1 cellular context compared by ENCODE assay signal in the genomic region with DNA sequence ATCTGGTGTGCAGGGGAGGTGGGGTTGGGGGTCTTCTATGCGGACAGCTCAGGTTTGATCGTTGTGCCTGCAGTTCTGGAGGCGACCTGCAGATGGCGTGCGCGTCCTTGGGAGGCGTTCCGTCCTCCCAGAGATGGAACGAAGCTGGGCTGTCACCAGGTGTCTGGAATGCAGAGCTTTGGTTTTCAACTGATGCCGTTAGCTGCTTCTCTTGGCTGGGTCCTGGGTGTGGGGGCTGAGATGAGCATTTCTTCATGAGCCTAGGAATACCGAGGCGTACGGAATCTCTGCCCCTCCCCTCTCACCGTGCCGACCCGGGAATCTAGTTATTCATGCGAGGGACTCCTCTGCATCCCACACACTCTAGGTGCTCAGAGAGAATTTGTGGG.
TF ChIP-seq lines count a peak whose summit lies in the region.

No MANE protein-coding gene starts in this region.

TF ChIP-seq in K562, 482 proteins besides CTCF, POLR2A, EP300 and RAD21 (continued from another document):
- TF ChIP-seq DEAF1 (CRISPR knock-in tag; IDR thresholded peaks at IDR 0.05), result peak; percentile 49; the same call in 1 of the 2 replicates
- TF ChIP-seq MCM7 (IDR thresholded peaks at IDR 0.05), result no peak
- peak; percentile 25; the same call in 1 of the 2 replicates for TF ChIP-seq TEAD4 (IDR thresholded peaks at IDR 0.05; ENCODE audit: low read length)
- TF ChIP-seq TEAD4 (CRISPR knock-in tag; IDR thresholded peaks at IDR 0.05; ENCODE audit: borderline replicate concordance), result no peak
- peak; percentile 33; the same call in 1 of the 2 replicates for TF ChIP-seq ZNF263 (CRISPR knock-in tag; IDR thresholded peaks at IDR 0.05; ENCODE audit: borderline replicate concordance)
- TF ChIP-seq CREM (IDR thresholded peaks at IDR 0.05; ENCODE audit: low read depth), result peak; percentile 16; the same call in 1 of the 2 replicates
- no peak for TF ChIP-seq ZNF561 (CRISPR knock-in tag; conservative IDR thresholded peaks at IDR 0.05)
- no peak for TF ChIP-seq LARP7 (IDR thresholded peaks at IDR 0.05)
- 0 out of 4 replicates have a peak, but pooled peaks of 1 of the 2 experiments have one; percentile 19 for TF ChIP-seq RCOR1 (IDR thresholded peaks at IDR 0.05; ENCODE audit: borderline replicate concordance in 1 of 2, low read depth in 2 of 2, low read length in 2 of 2)
- TF ChIP-seq TCF3 (CRISPR knock-in tag; IDR thresholded peaks at IDR 0.05), result no peak
- TF ChIP-seq, protein P1, sequence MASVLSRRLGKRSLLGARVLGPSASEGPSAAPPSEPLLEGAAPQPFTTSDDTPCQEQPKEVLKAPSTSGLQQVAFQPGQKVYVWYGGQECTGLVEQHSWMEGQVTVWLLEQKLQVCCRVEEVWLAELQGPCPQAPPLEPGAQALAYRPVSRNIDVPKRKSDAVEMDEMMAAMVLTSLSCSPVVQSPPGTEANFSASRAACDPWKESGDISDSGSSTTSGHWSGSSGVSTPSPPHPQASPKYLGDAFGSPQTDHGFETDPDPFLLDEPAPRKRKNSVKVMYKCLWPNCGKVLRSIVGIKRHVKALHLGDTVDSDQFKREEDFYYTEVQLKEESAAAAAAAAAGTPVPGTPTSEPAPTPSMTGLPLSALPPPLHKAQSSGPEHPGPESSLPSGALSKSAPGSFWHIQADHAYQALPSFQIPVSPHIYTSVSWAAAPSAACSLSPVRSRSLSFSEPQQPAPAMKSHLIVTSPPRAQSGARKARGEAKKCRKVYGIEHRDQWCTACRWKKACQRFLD (CRISPR knock-in tag; IDR thresholded peaks at IDR 0.05), result no peak
- TF ChIP-seq ZNF444 (CRISPR knock-in tag; IDR thresholded peaks at IDR 0.05), result no peak
- no peak for TF ChIP-seq ZNF79 (CRISPR knock-in tag; IDR thresholded peaks at IDR 0.05; ENCODE audit: low read depth)
- TF ChIP-seq CC2D1A (IDR thresholded peaks at IDR 0.05), result peak; percentile 57
- TF ChIP-seq, protein P2, sequence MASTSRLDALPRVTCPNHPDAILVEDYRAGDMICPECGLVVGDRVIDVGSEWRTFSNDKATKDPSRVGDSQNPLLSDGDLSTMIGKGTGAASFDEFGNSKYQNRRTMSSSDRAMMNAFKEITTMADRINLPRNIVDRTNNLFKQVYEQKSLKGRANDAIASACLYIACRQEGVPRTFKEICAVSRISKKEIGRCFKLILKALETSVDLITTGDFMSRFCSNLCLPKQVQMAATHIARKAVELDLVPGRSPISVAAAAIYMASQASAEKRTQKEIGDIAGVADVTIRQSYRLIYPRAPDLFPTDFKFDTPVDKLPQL (IDR thresholded peaks at IDR 0.05; ENCODE audit: extremely low read depth, insufficient read length), result no peak
- TF ChIP-seq SMC3 (conservative IDR thresholded peaks at IDR 0.05; ENCODE audit: insufficient read depth, low read depth, low read length), result peak; percentile 86
- TF ChIP-seq HNRNPH1 (optimal IDR thresholded peaks at IDR 0.05; ENCODE audit: low read depth, low read length), result no peak
- peak; percentile 60; the same call in 1 of the 2 replicates for TF ChIP-seq CTBP1 (IDR thresholded peaks at IDR 0.05; ENCODE audit: borderline replicate concordance)
- 0 out of 2 replicates have a peak, but pooled peaks have one; percentile 46 for TF ChIP-seq MTA3 (IDR thresholded peaks at IDR 0.05; ENCODE audit: borderline replicate concordance)
- TF ChIP-seq ZNF134 (CRISPR knock-in tag; conservative IDR thresholded peaks at IDR 0.05), result no peak
- no peak for TF ChIP-seq ELF1 (tag; IDR thresholded peaks at IDR 0.05)
- no peak for TF ChIP-seq ZNF76 (CRISPR knock-in tag; IDR thresholded peaks at IDR 0.05; ENCODE audit: borderline replicate concordance)
TF ChIP-seq in K562: peak in this region for 13.
